In genomic region chr3:72597756-72598195, GRCh38 we compare ENCODE assay signal across 12 cellular contexts.
DNase-seq lines count a peak whose midpoint lies in the region; ATAC-seq, FAIRE-seq and TF ChIP-seq lines count a peak whose summit lies in the region.
"Had no signal": no experiment of that assay in that cellular context is flagged by ENCODE, and none has a peak within 500 bp of the region (broad histone marks: within the 10 kb centered on the region; RNA-seq: fewer than 3 reads in every experiment).

No MANE protein-coding gene starts in this region.

- no peaks in the 10 kb centered on the region for H3K9me3 Mint-ChIP-seq in activated CD4-positive, alpha-beta T cell treated with anti-CD3 and anti-CD28 coated beads for 36 hours (ENCODE audit: low read depth)

- no peak overlapping the region for H3K27ac Mint-ChIP-seq in activated CD4-positive, alpha-beta T cell treated with anti-CD3 and anti-CD28 coated beads for 36 hours

- ATAC-seq in HG02840 (IDR thresholded peaks at IDR 0.05; ENCODE audit: low FRiP score, unreplicated experiment): no peak
- no peak for ATAC-seq in activated CD4-positive, alpha-beta T cell treated with anti-CD3 and anti-CD28 coated beads for 36 hours

- intact Hi-C loops in activated CD4-positive, alpha-beta T cell treated with anti-CD3 and anti-CD28 coated beads for 36 hours (cut with DNase I, micrococcal nuclease): no loop called here

- peaks cover 2% of the 10 kb centered on the region for H3K27me3 Mint-ChIP-seq in activated CD4-positive, alpha-beta T cell treated with anti-CD3 and anti-CD28 coated beads for 36 hours

- no peaks in the 10 kb centered on the region for H3K4me1 Mint-ChIP-seq in activated CD4-positive, alpha-beta T cell treated with anti-CD3 and anti-CD28 coated beads for 36 hours

- FAIRE-seq in D721Med (lab: Jason Lieb, UNC): peak; percentile 77
- FAIRE-seq: GM18507 had no signal

- CTCF ChIA-PET in activated CD4-positive, alpha-beta T cell treated with anti-CD3 and anti-CD28 coated beads for 36 hours (lab: Charles Lee): interaction anchor here (0.6 kb wide), 1 partner anchor 131 kb away, joined by 3 read pairs; no protein-coding TSS in a partner anchor

- H3K4me3 Mint-ChIP-seq in activated CD4-positive, alpha-beta T cell treated with anti-CD3 and anti-CD28 coated beads for 36 hours: no peak overlapping the region

- POLR2A ChIA-PET in activated CD4-positive, alpha-beta T cell treated with anti-CD3 and anti-CD28 coated beads for 36 hours (lab: Charles Lee): no interaction called here

- DNase-seq in D721Med (ENCODE audit: insufficient read length, low spot score) (peak; percentile 48), NCI-H146 (lab: John Stamatoyannopoulos, UW) (peak; percentile 27), SK-N-DZ (ENCODE audit: low spot score) (peak; percentile 68), iPS-NIHi7 (ENCODE audit: extremely low spot score) (peak; percentile 43), HPDE6-E6E7 (ENCODE audit: extremely low spot score) (no peak)
- no peak for DNase-seq in stimulated activated CD4-positive, alpha-beta T cell treated with anti-CD3 and anti-CD28 coated beads, Interleukin-1b, Interleukin-23, amount 100 ng/mL, for 48 hours
- DNase-seq in activated CD4-positive, alpha-beta T cell treated with anti-CD3 and anti-CD28 coated beads for 36 hours: no peak
- DNase-seq: activated CD4-positive, CD25-positive, alpha-beta regulatory T cell; activated naive CD4-positive, alpha-beta T cell treated with Interleukin-2 at 50 U/mL for 16 hours; Kasumi-1 had no signal

- no peak for TF ChIP-seq CTCF in D721Med (IDR thresholded peaks at IDR 0.05; ENCODE audit: insufficient read depth, missing control alignments)

- no peaks in the 10 kb centered on the region for H3K36me3 Mint-ChIP-seq in activated CD4-positive, alpha-beta T cell treated with anti-CD3 and anti-CD28 coated beads for 36 hours (ENCODE audit: low read depth)

Comparison
In these comparisons a context has a peak if more than half of its experiments do, and no peak if none do; other contexts are left out.
1. DNase-seq: peak in D721Med (single experiment), NCI-H146 (single experiment), SK-N-DZ (single experiment) and iPS-NIHi7 (single experiment); none in HPDE6-E6E7 (single experiment), stimulated activated CD4-positive, alpha-beta T cell treated with anti-CD3 and anti-CD28 coated beads, Interleukin-1b, Interleukin-23, amount 100 ng/mL, for 48 hours (single experiment) and activated CD4-positive, alpha-beta T cell treated with anti-CD3 and anti-CD28 coated beads for 36 hours (single experiment).